ENCODE assay signal across 8 cellular contexts in genomic region chr10:102431452-102432124, GRCh38. TPM values are rescaled to one million over a fixed set of nuclear protein-coding genes. Genes with fewer than 3 reads are reported as not detected.
A peak's percentile ranks its signal among the peaks of the same experiment; 100 is the strongest.
DNase-seq lines count a peak whose midpoint lies in the region; ATAC-seq, FAIRE-seq and TF ChIP-seq lines count a peak whose summit lies in the region.

No MANE protein-coding gene starts in this region.

- TF ChIP-seq POLR2A in lower leg skin (IDR thresholded peaks at IDR 0.05) = no peak

- FAIRE-seq in urothelium cell line (lab: Jason Lieb, UNC) = no peak

- DNase-seq in NAMALWA (ENCODE audit: low spot score) (peak; percentile 45), cardiac fibroblast (ENCODE audit: low read depth in 2 of 2) (peak; percentile 58 to 59), lower leg skin (ENCODE audit: low spot score in 2 of 2) (no peak), urothelium cell line (ENCODE audit: low spot score) (peak; percentile 38), occipital lobe (lab: John Stamatoyannopoulos, UW) (no peak)
- no peak for DNase-seq in activated CD4-positive, alpha-beta T cell treated with anti-CD3 and anti-CD28 coated beads for 48 hours

- intact Hi-C loops in lower leg skin (cut with DNase I; ENCODE audit: low total_unique reads) = no loop called here

- TF ChIP-seq CTCF in cardiac fibroblast (IDR thresholded peaks at IDR 0.05; ENCODE audit: low read depth, low read length) (no peak), lower leg skin (IDR thresholded peaks at IDR 0.05) (no peak)

- WGBS in lower leg skin, 2 donors = 11 to 16% methylated on average over 4 of the region's 4 CpGs

- H3K4me3 ChIP-seq in GM08714 (ENCODE audit: low read length) = peak overlapping the region; percentile 80
- H3K4me3 ChIP-seq in cardiac fibroblast (replicated peaks in 1 of 2; ENCODE audit: low read depth in 2 of 2, low read length in 2 of 2) = peak overlapping the region; percentile 87 to 94
- H3K4me3 ChIP-seq in lower leg skin (ENCODE audit: low read depth, poor library complexity, severe bottlenecking) = peak overlapping the region; percentile 69

- ATAC-seq in HG03139 (IDR thresholded peaks at IDR 0.05; ENCODE audit: unreplicated experiment) = no peak

RNA-seq across cellular contexts. Expression of gene CUEDC2, which starts 0.8 kb away (rescaled TPM):
- total RNA-seq in lower leg skin (10 to 100 TPM; 30.3 to 51.2 (median 32.7) TPM), occipital lobe (37.3 TPM)

RNA-seq across cellular contexts. Expression of gene FBXL15, which starts 11.0 kb away (rescaled TPM):
- total RNA-seq in lower leg skin = 10 to 100 TPM; 18.2 to 25.3 (median 19.1) TPM
- 14.2 TPM for total RNA-seq in occipital lobe

RNA-seq across cellular contexts. Expression of gene PSD, which starts 13.0 kb away (rescaled TPM):
- total RNA-seq in lower leg skin (1 to 10 TPM in 3 of 4 donors, under 1 TPM in 1; 0.56 to 4.5 (median 2.1) TPM), occipital lobe (101 TPM)

RNA-seq across cellular contexts. Expression of gene C10orf95, which starts 19.8 kb away (rescaled TPM):
- total RNA-seq in lower leg skin (10 to 100 TPM in 3 of 4 donors, 1 to 10 TPM in 1; 7.6 to 17.3 (median 11.5) TPM), occipital lobe (not detected)

RNA-seq across cellular contexts. Expression of gene NFKB2, which starts 36.1 kb away (rescaled TPM):
- 10 to 100 TPM; 19.4 to 36.1 (median 20.1) TPM for total RNA-seq in lower leg skin
- total RNA-seq in occipital lobe = 2.2 TPM

Comparison
In these comparisons a context has a peak if more than half of its experiments do, and no peak if none do; other contexts are left out.
1. DNase-seq: peak in NAMALWA (single experiment), cardiac fibroblast (2 of 2) and urothelium cell line (single experiment); none in lower leg skin (0 of 2), occipital lobe (single experiment) and activated CD4-positive, alpha-beta T cell treated with anti-CD3 and anti-CD28 coated beads for 48 hours (single experiment).
2. RNA of gene PSD, which starts 13.0 kb away (total RNA-seq): 101 TPM in occipital lobe (single experiment); 0.56 to 4.5 TPM in lower leg skin; every median in the first group is over 10 times any median in the second.
3. Peak in every context shown above with its lines, with median percentiles within 50 percentile points of each other: H3K4me3 ChIP-seq.